8 cellular contexts compared by ENCODE assay signal in the genomic region with DNA sequence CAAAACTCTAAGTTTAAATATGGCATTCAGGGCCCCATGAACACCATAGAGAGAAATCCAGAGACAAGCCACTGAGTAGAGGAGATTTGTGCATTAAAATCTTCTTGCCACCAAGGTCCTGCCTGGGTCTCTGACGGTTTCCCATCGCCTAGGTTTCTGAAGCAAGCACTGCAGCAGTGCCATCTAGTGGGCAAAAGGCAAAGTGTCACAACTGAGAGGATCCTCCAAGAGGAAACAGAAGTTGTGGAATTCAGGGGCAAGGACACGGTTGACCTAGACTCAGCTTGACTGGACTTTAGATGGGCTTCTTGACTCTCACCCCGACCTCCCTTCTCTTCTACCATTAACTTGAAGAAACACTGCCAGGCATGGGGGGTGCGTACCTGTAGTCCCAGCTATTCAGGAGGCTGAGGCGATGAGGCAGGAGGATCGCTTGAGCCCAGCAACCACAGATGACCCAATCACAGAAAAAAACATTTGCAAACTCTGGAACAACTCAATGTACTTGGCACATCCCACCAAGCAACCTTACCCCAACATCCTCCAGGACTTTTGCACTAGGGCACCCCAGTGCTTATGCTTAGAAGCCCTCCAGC.
DNase-seq lines count a peak whose midpoint lies in the region; ATAC-seq and TF ChIP-seq lines count a peak whose summit lies in the region.
"Had no signal": no experiment of that assay in that cellular context is flagged by ENCODE, and none has a peak within 500 bp of the region (broad histone marks: within the 10 kb centered on the region; RNA-seq: fewer than 3 reads in every experiment).

No MANE protein-coding gene starts in this region.

- ATAC-seq in heart right ventricle: peak in 7 of 8 donors; percentile 27 to 75 (median 49)
- no peak for ATAC-seq in HG03039 (IDR thresholded peaks at IDR 0.05; ENCODE audit: unreplicated experiment)

- peaks cover 5% of the 10 kb centered on the region; the same call in 1 of the 2 replicates for H3K27me3 ChIP-seq in OCI-LY1 (ENCODE audit: insufficient read depth, low read length)
- peaks cover 0 to 3% (median 0%) of the 10 kb centered on the region in 7 donors for H3K27me3 ChIP-seq in heart right ventricle

- H3K4me3 ChIP-seq in OCI-LY1 (ENCODE audit: low read depth, low read length, poor library complexity, severe bottlenecking) (no peak overlapping the region), heart right ventricle (no peak overlapping the region)

- no peak overlapping the region for H3K27ac Mint-ChIP-seq in activated naive CD8-positive, alpha-beta T cell treated with anti-CD3 and anti-CD28 coated beads for 36 hours
- H3K27ac Mint-ChIP-seq: activated naive CD8-positive, alpha-beta T cell had no signal

- TF ChIP-seq CTCF in OCI-LY1 (IDR thresholded peaks at IDR 0.05; ENCODE audit: low read length) (peak; percentile 95), heart right ventricle (IDR thresholded peaks at IDR 0.05) (peak; percentile 80 to 90 (median 86))

- no peaks in the 10 kb centered on the region for H3K79me2 ChIP-seq in OCI-LY1 (ENCODE audit: insufficient read depth, low read length)

- H3K36me3 Mint-ChIP-seq in activated naive CD8-positive, alpha-beta T cell treated with anti-CD3 and anti-CD28 coated beads for 36 hours: no peaks in the 10 kb centered on the region
- H3K36me3 Mint-ChIP-seq: activated naive CD8-positive, alpha-beta T cell had no signal

- H3F3A ChIP-seq in OCI-LY1 (ENCODE audit: insufficient read depth, low read length): no peaks in the 10 kb centered on the region

- H3K9ac ChIP-seq in OCI-LY1 (ENCODE audit: low read length): no peak overlapping the region

- no peak overlapping the region for H3K4me2 ChIP-seq in OCI-LY1 (ENCODE audit: low read length)

- H3K9me2 ChIP-seq in OCI-LY1 (ENCODE audit: low read depth, low read length): no peaks in the 10 kb centered on the region

- H2AFZ ChIP-seq in OCI-LY1 (ENCODE audit: low read length): no peak overlapping the region

- H3K4me1 ChIP-seq in OCI-LY1 (ENCODE audit: insufficient read depth, low read length, severe bottlenecking) (no peaks in the 10 kb centered on the region), heart right ventricle (peaks cover 0 to 4% (median 0%) of the 10 kb centered on the region in 9 donors)

- DNase-seq in GDM1 (lab: John Stamatoyannopoulos, UW) (peak; percentile 28), HK-2 (ENCODE audit: unreplicated experiment) (peak; percentile 53), heart right ventricle (peak in 1 of 2 donors; percentile 57), posterior vena cava (ENCODE audit: low spot score) (peak; percentile 85)
- peak; percentile 17 for DNase-seq in activated naive CD8-positive, alpha-beta T cell treated with anti-CD3 and anti-CD28 coated beads for 36 hours

- H3K27ac ChIP-seq in OCI-LY1 (ENCODE audit: low read depth, low read length, poor library complexity, severe bottlenecking): no peak overlapping the region
- no peak overlapping the region for H3K27ac ChIP-seq in heart right ventricle

- peaks cover 14% of the 10 kb centered on the region for H3K27me3 Mint-ChIP-seq in activated naive CD8-positive, alpha-beta T cell treated with anti-CD3 and anti-CD28 coated beads for 36 hours

- H3K9me3 ChIP-seq in OCI-LY1 (ENCODE audit: low read length): no peaks in the 10 kb centered on the region
- H3K9me3 ChIP-seq in heart right ventricle: no peaks in the 10 kb centered on the region

- no peaks in the 10 kb centered on the region for H3K4me1 Mint-ChIP-seq in activated naive CD8-positive, alpha-beta T cell treated with anti-CD3 and anti-CD28 coated beads for 36 hours

- intact Hi-C loops in heart right ventricle (cut with DNase I) (loop anchor here in 9 of 10 donors (1.0 to 10.0 kb wide), 11 partner anchors 211 to 911 kb away; partner anchors contain the start of gene GALNT17 (in 1 of the 9)), posterior vena cava (cut with DNase I) (loop anchor here in 1 of 2 donors (10.0 kb wide), 2 partner anchors 611 to 911 kb away; no protein-coding TSS in a partner anchor)

- 38% methylated on average over 7 of the region's 7 CpGs for WGBS in heart right ventricle, 2 donors

- H3K9me3 Mint-ChIP-seq in activated naive CD8-positive, alpha-beta T cell treated with anti-CD3 and anti-CD28 coated beads for 36 hours: no peaks in the 10 kb centered on the region

- no peak overlapping the region for H3K4me3 Mint-ChIP-seq in activated naive CD8-positive, alpha-beta T cell treated with anti-CD3 and anti-CD28 coated beads for 36 hours
- H3K4me3 Mint-ChIP-seq: activated naive CD8-positive, alpha-beta T cell had no signal

- no peaks in the 10 kb centered on the region for H4K20me1 ChIP-seq in OCI-LY1 (ENCODE audit: insufficient read depth, low read length)

- H3K36me3 ChIP-seq in OCI-LY1 (ENCODE audit: insufficient read depth, low read length): no peaks in the 10 kb centered on the region
- no peaks in the 10 kb centered on the region for H3K36me3 ChIP-seq in heart right ventricle
